ENCODE assay signal across 1 cellular context in genomic region chr11:9568854-9569587, GRCh38.
TF ChIP-seq lines count a peak whose summit lies in the region.

No MANE protein-coding gene starts in this region.

TF ChIP-seq in HepG2, 621 proteins besides CTCF, POLR2A, EP300 and RAD21 (continued from another document and continues in another):
- TF ChIP-seq HMGXB3 (CRISPR knock-in tag; IDR thresholded peaks at IDR 0.05; ENCODE audit: borderline replicate concordance), result peak; percentile 60; the same call in 1 of the 2 replicates
- peak; percentile 78; the same call in 1 of the 2 replicates for TF ChIP-seq GTF2F1 (IDR thresholded peaks at IDR 0.05; ENCODE audit: low read length)
- TF ChIP-seq JUN (CRISPR knock-in tag; IDR thresholded peaks at IDR 0.05), result no peak
- TF ChIP-seq, protein P1, sequence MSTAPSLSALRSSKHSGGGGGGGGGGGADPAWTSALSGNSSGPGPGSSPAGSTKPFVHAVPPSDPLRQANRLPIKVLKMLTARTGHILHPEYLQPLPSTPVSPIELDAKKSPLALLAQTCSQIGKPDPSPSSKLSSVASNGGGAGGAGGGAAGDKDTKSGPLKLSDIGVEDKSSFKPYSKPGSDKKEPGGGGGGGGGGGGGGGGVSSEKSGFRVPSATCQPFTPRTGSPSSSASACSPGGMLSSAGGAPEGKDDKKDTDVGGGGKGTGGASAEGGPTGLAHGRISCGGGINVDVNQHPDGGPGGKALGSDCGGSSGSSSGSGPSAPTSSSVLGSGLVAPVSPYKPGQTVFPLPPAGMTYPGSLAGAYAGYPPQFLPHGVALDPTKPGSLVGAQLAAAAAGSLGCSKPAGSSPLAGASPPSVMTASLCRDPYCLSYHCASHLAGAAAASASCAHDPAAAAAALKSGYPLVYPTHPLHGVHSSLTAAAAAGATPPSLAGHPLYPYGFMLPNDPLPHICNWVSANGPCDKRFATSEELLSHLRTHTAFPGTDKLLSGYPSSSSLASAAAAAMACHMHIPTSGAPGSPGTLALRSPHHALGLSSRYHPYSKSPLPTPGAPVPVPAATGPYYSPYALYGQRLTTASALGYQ (CRISPR knock-in tag; IDR thresholded peaks at IDR 0.05), result peak; percentile 91
- peak in 1 of 2 experiments; percentile 92; a peak in 2 of 4 replicates for TF ChIP-seq KLF16 (CRISPR knock-in tag; IDR thresholded peaks at IDR 0.05)
- peak; percentile 24; the same call in 1 of the 2 replicates for TF ChIP-seq HOXD1 (CRISPR knock-in tag; IDR thresholded peaks at IDR 0.05)
- peak; percentile 48 for TF ChIP-seq TFDP1 (CRISPR knock-in tag; IDR thresholded peaks at IDR 0.05; ENCODE audit: borderline replicate concordance)
- peak; percentile 79 for TF ChIP-seq CREM (IDR thresholded peaks at IDR 0.05)
- no peak for TF ChIP-seq CREM (CRISPR knock-in tag; IDR thresholded peaks at IDR 0.05)
- TF ChIP-seq ZNF816 (CRISPR knock-in tag; IDR thresholded peaks at IDR 0.05; ENCODE audit: borderline replicate concordance), result no peak
- TF ChIP-seq, protein P2, sequence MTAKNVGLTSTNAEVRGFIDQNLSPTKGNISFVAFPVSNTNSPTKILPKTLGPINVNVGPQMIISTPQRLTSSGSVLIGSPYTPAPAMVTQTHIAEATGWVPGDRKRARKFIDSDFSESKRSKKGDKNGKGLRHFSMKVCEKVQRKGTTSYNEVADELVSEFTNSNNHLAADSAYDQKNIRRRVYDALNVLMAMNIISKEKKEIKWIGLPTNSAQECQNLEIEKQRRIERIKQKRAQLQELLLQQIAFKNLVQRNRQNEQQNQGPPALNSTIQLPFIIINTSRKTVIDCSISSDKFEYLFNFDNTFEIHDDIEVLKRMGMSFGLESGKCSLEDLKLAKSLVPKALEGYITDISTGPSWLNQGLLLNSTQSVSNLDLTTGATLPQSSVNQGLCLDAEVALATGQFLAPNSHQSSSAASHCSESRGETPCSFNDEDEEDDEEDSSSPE (CRISPR knock-in tag; IDR thresholded peaks at IDR 0.05), result peak; percentile 71
- peak; percentile 60; the same call in 1 of the 2 replicates for TF ChIP-seq ELF1 (CRISPR knock-in tag; IDR thresholded peaks at IDR 0.05)
- no peak for TF ChIP-seq SOX6 (IDR thresholded peaks at IDR 0.05)
- peak; percentile 74 for TF ChIP-seq SOX6 (CRISPR knock-in tag; IDR thresholded peaks at IDR 0.05)
- peak; percentile 67; the same call in 1 of the 2 replicates for TF ChIP-seq TOPORS (CRISPR knock-in tag; IDR thresholded peaks at IDR 0.05)
- TF ChIP-seq BHLHE40 (IDR thresholded peaks at IDR 0.05; ENCODE audit: low read length), result peak; percentile 70
- peak; percentile 82; the same call in 1 of the 2 replicates for TF ChIP-seq KLF12 (CRISPR knock-in tag; IDR thresholded peaks at IDR 0.05; ENCODE audit: borderline replicate concordance)
- peak; percentile 86 for TF ChIP-seq FOXP1 (IDR thresholded peaks at IDR 0.05)
- TF ChIP-seq FOXP1 (CRISPR knock-in tag; IDR thresholded peaks at IDR 0.05), result peak; percentile 94
- 0 out of 2 replicates have a peak, but pooled peaks have one; percentile 29 for TF ChIP-seq ESRRA (CRISPR knock-in tag; IDR thresholded peaks at IDR 0.05; ENCODE audit: low read depth)
- peak; percentile 4 for TF ChIP-seq HNRNPK (IDR thresholded peaks at IDR 0.05; ENCODE audit: low read depth, low read length, poor library complexity, severe bottlenecking)
- TF ChIP-seq DNMT1 (CRISPR knock-in tag; IDR thresholded peaks at IDR 0.05), result no peak
- TF ChIP-seq IRX3 (CRISPR knock-in tag; IDR thresholded peaks at IDR 0.05; ENCODE audit: borderline replicate concordance, low read depth), result peak; percentile 47; the same call in 1 of the 2 replicates
- peak; percentile 81; the same call in 1 of the 2 replicates for TF ChIP-seq MIER3 (CRISPR knock-in tag; IDR thresholded peaks at IDR 0.05; ENCODE audit: borderline replicate concordance)
- TF ChIP-seq PRPF4 (IDR thresholded peaks at IDR 0.05; ENCODE audit: low read depth, low read length, poor library complexity, severe bottlenecking), result no peak
- TF ChIP-seq, protein P3, sequence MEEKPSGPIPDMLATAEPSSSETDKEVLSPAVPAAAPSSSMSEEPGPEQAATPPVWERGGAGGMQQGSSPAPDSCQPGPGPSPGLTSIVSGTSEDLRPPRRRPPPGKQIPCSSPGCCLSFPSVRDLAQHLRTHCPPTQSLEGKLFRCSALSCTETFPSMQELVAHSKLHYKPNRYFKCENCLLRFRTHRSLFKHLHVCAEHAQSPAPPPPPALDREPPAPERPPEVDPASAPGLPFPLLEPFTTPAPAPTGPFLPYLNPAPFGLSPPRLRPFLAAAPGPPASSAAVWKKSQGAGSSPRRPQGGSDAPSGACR (CRISPR knock-in tag; IDR thresholded peaks at IDR 0.05), result peak; percentile 45; the same call in 1 of the 2 replicates
- TF ChIP-seq ZBTB34 (CRISPR knock-in tag; IDR thresholded peaks at IDR 0.05), result no peak; the same call in 1 of the 2 replicates
- TF ChIP-seq ZNF124 (CRISPR knock-in tag; IDR thresholded peaks at IDR 0.05), result peak; percentile 65; the same call in 1 of the 2 replicates
- TF ChIP-seq ZNF800 (CRISPR knock-in tag; IDR thresholded peaks at IDR 0.05), result peak; percentile 90
- TF ChIP-seq MIXL1 (CRISPR knock-in tag; IDR thresholded peaks at IDR 0.05), result peak; percentile 58; the same call in 1 of the 2 replicates
- TF ChIP-seq CCDC6 (CRISPR knock-in tag; IDR thresholded peaks at IDR 0.05), result peak; percentile 79
- peak; percentile 92 for TF ChIP-seq ZFP37 (CRISPR knock-in tag; IDR thresholded peaks at IDR 0.05; ENCODE audit: borderline replicate concordance)
- TF ChIP-seq POLR2AphosphoS2 (IDR thresholded peaks at IDR 0.05; ENCODE audit: low read depth, low read length), result peak; percentile 85; the same call in 1 of the 2 replicates
- TF ChIP-seq RXRB (CRISPR knock-in tag; IDR thresholded peaks at IDR 0.05; ENCODE audit: borderline replicate concordance), result peak; percentile 85
- no peak for TF ChIP-seq NONO (IDR thresholded peaks at IDR 0.05)
- TF ChIP-seq NONO (CRISPR knock-in tag; conservative IDR thresholded peaks at IDR 0.05), result peak; percentile 88
- TF ChIP-seq, protein P4, sequence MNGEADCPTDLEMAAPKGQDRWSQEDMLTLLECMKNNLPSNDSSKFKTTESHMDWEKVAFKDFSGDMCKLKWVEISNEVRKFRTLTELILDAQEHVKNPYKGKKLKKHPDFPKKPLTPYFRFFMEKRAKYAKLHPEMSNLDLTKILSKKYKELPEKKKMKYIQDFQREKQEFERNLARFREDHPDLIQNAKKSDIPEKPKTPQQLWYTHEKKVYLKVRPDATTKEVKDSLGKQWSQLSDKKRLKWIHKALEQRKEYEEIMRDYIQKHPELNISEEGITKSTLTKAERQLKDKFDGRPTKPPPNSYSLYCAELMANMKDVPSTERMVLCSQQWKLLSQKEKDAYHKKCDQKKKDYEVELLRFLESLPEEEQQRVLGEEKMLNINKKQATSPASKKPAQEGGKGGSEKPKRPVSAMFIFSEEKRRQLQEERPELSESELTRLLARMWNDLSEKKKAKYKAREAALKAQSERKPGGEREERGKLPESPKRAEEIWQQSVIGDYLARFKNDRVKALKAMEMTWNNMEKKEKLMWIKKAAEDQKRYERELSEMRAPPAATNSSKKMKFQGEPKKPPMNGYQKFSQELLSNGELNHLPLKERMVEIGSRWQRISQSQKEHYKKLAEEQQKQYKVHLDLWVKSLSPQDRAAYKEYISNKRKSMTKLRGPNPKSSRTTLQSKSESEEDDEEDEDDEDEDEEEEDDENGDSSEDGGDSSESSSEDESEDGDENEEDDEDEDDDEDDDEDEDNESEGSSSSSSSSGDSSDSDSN (CRISPR knock-in tag; IDR thresholded peaks at IDR 0.05), result peak; percentile 35; the same call in 1 of the 2 replicates
- TF ChIP-seq CCAR2 (optimal IDR thresholded peaks at IDR 0.05; ENCODE audit: low read depth, low read length), result peak; percentile 75
- no peak for TF ChIP-seq ZNF253 (CRISPR knock-in tag; IDR thresholded peaks at IDR 0.05; ENCODE audit: borderline replicate concordance)
- TF ChIP-seq, protein P5, sequence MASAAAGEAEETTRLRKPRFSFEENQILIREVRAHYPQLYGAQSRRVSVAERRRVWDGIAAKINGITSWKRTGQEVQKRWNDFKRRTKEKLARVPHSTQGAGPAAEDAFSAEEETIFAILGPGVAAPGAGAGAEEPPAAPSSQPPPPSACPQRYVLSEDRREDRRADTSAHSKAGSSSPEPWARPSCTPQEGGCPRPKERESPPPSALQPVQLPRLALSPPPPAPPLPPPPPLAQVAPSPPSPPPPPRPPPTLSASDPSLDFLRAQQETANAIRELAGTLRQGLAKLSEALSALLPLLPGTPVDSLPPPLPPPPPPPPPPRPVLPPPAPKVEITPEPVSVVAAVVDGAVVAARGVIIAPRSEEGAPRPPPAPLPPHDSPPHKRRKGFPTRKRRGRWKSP (CRISPR knock-in tag; IDR thresholded peaks at IDR 0.05), result peak; percentile 74; the same call in 1 of the 2 replicates
- TF ChIP-seq GABPB1 (CRISPR knock-in tag; IDR thresholded peaks at IDR 0.05), result peak; percentile 57
- no peak for TF ChIP-seq KLF15 (CRISPR knock-in tag; IDR thresholded peaks at IDR 0.05; ENCODE audit: borderline replicate concordance)
- TF ChIP-seq ZNF354B (CRISPR knock-in tag; IDR thresholded peaks at IDR 0.05), result no peak
- peak; percentile 57; the same call in 1 of the 3 replicates for TF ChIP-seq MXI1 (IDR thresholded peaks at IDR 0.05; ENCODE audit: borderline replicate concordance, low read depth, low read length)
- TF ChIP-seq ZBTB20 (CRISPR knock-in tag; IDR thresholded peaks at IDR 0.05; ENCODE audit: borderline replicate concordance, low read depth), result peak; percentile 52; the same call in 1 of the 2 replicates
- peak; percentile 68; the same call in 1 of the 2 replicates for TF ChIP-seq ZNF160 (CRISPR knock-in tag; IDR thresholded peaks at IDR 0.05)
- 0 out of 2 replicates have a peak, but pooled peaks have one; percentile 56 for TF ChIP-seq ZSCAN9 (CRISPR knock-in tag; IDR thresholded peaks at IDR 0.05; ENCODE audit: borderline replicate concordance)
- peak; percentile 30; the same call in 1 of the 2 replicates for TF ChIP-seq RFXAP (CRISPR knock-in tag; IDR thresholded peaks at IDR 0.05; ENCODE audit: borderline replicate concordance)
